Comparison of ENCODE assay signal across 8 cellular contexts in the genomic region with DNA sequence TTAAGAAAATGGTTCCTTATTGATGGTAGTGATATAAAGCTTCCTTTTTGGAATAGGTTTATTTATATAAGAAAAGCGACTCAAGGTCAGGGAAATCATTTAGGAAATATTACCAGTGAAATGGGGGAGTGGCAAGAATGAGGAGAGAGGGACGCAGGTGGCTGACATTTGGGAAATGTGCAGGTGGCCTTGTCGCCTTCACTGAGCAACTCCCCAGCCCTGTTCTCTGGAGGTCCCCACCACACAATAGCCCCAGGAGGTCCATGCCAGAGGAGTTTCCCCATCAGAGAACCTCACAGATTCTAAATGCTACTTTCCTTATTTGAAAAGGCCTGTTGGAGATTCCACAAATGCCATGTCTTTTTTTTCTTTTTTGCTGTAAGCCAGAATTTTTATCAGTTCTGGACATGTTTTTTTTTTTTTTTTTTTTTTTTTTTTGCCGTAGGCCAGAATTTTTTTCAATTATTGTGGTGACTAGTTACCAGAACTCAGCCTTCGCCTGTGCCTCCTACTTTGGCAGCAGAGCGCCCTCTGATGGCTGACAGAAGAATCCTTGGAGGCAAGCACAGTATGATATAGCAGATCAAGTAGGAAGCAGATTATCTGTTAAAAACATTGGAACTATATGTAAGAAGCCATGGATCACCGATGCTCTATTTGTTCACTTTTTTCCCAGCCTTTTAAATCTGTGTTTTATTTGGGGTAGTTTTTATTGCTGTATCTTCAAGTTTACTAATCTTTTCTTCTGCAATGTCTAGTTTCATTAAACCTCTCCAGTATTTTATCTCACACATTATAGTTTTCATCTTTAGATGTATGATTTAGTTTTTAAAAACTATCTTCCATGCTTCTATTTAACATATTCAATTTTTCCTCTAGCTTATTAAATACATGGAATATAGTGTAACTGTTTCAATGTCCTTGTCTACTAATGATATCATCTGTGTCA. TPM values are rescaled to one million over a fixed set of nuclear protein-coding genes. Genes with fewer than 3 reads are reported as not detected.
DNase-seq lines count a peak whose midpoint lies in the region; ATAC-seq lines count a peak whose summit lies in the region.

No MANE protein-coding gene starts in this region.

- ATAC-seq in HG03060 (IDR thresholded peaks at IDR 0.05; ENCODE audit: low read depth, unreplicated experiment): peak; percentile 46
- ATAC-seq in stimulated activated memory B cell treated with anti-CD40 and anti-IgM and Interleukin-4, amounts not matched to agents 10 μg/mL and 1 μg/mL and 100 μg/mL, for 72 hours: peak; percentile 82
- ATAC-seq in HG02588 (IDR thresholded peaks at IDR 0.05; ENCODE audit: unreplicated experiment): no peak

- H3K4me1 Mint-ChIP-seq in activated CD4-positive, alpha-beta T cell treated with anti-CD3 and anti-CD28 coated beads, Interleukin-2, amount 10 ng/mL, durations not matched to agents 24 days and 14 days: no peaks in the 10 kb centered on the region
- peaks cover 12% of the 10 kb centered on the region for H3K4me1 Mint-ChIP-seq in stimulated activated memory B cell treated with anti-CD40 and anti-IgM and Interleukin-4, amounts not matched to agents 10 μg/mL and 1 μg/mL and 100 μg/mL, for 72 hours

- peak; percentile 33 for DNase-seq in G401 (ENCODE audit: low spot score)
- peak; percentile 65 for DNase-seq in NCI-H460 (ENCODE audit: extremely low read depth, low read depth)
- peak; percentile 85 for DNase-seq in activated CD4-positive, alpha-beta T cell treated with anti-CD3 and anti-CD28 coated beads, Interleukin-2, amount 10 ng/mL, durations not matched to agents 24 days and 14 days
- peak; percentile 33 to 76 for DNase-seq in dermis microvascular lymphatic vessel endothelial cell (ENCODE audit: low read depth in 2 of 2)
- DNase-seq in medulla oblongata (ENCODE audit: extremely low spot score): peak; percentile 83

- intact Hi-C loops in activated CD4-positive, alpha-beta T cell treated with anti-CD3 and anti-CD28 coated beads, Interleukin-2, amount 10 ng/mL, durations not matched to agents 24 days and 14 days (cut with micrococcal nuclease): loop anchor here (1.0 kb wide), 2 partner anchors 111 to 323 kb away; no protein-coding TSS in a partner anchor

- H3K9me3 Mint-ChIP-seq in activated CD4-positive, alpha-beta T cell treated with anti-CD3 and anti-CD28 coated beads, Interleukin-2, amount 10 ng/mL, durations not matched to agents 24 days and 14 days: no peaks in the 10 kb centered on the region
- H3K9me3 Mint-ChIP-seq in stimulated activated memory B cell treated with anti-CD40 and anti-IgM and Interleukin-4, amounts not matched to agents 10 μg/mL and 1 μg/mL and 100 μg/mL, for 72 hours: no peaks in the 10 kb centered on the region

- H3K4me3 Mint-ChIP-seq in activated CD4-positive, alpha-beta T cell treated with anti-CD3 and anti-CD28 coated beads, Interleukin-2, amount 10 ng/mL, durations not matched to agents 24 days and 14 days: no peak overlapping the region
- H3K4me3 Mint-ChIP-seq in stimulated activated memory B cell treated with anti-CD40 and anti-IgM and Interleukin-4, amounts not matched to agents 10 μg/mL and 1 μg/mL and 100 μg/mL, for 72 hours: no peak overlapping the region

- in situ Hi-C loops in G401 (cut with HindIII; ENCODE audit: low sequenced_read_pairs): no loop called here

- no peak overlapping the region for H3K27ac Mint-ChIP-seq in activated CD4-positive, alpha-beta T cell treated with anti-CD3 and anti-CD28 coated beads, Interleukin-2, amount 10 ng/mL, durations not matched to agents 24 days and 14 days
- no peak overlapping the region for H3K27ac Mint-ChIP-seq in stimulated activated memory B cell treated with anti-CD40 and anti-IgM and Interleukin-4, amounts not matched to agents 10 μg/mL and 1 μg/mL and 100 μg/mL, for 72 hours

- H3K27me3 Mint-ChIP-seq in activated CD4-positive, alpha-beta T cell treated with anti-CD3 and anti-CD28 coated beads, Interleukin-2, amount 10 ng/mL, durations not matched to agents 24 days and 14 days: peaks cover 12% of the 10 kb centered on the region
- no peaks in the 10 kb centered on the region for H3K27me3 Mint-ChIP-seq in stimulated activated memory B cell treated with anti-CD40 and anti-IgM and Interleukin-4, amounts not matched to agents 10 μg/mL and 1 μg/mL and 100 μg/mL, for 72 hours

- no peaks in the 10 kb centered on the region for H3K36me3 Mint-ChIP-seq in activated CD4-positive, alpha-beta T cell treated with anti-CD3 and anti-CD28 coated beads, Interleukin-2, amount 10 ng/mL, durations not matched to agents 24 days and 14 days (ENCODE audit: low read depth)
- no peaks in the 10 kb centered on the region for H3K36me3 Mint-ChIP-seq in stimulated activated memory B cell treated with anti-CD40 and anti-IgM and Interleukin-4, amounts not matched to agents 10 μg/mL and 1 μg/mL and 100 μg/mL, for 72 hours

RNA-seq across cellular contexts. Expression of a gene that starts 18.6 kb away (rescaled TPM):
- not detected in 2 replicates for total RNA-seq in G401 (2014; rRNA removed; shearing (Covaris generic))
- total RNA-seq in NCI-H460 (2014; rRNA removed; shearing (Covaris generic)): not detected in 2 replicates
- not detected in 2 replicates for polyA plus RNA-seq in NCI-H460 (2014; cell fraction: nucleus; rRNA removed)
- total RNA-seq in activated CD4-positive, alpha-beta T cell treated with anti-CD3 and anti-CD28 coated beads, Interleukin-2, amount 10 ng/mL, durations not matched to agents 24 days and 14 days: not detected in 2 replicates
- not detected in 2 replicates for total RNA-seq in dermis microvascular lymphatic vessel endothelial cell

RNA-seq across cellular contexts. Expression of a gene that starts 36.0 kb away (rescaled TPM):
- not detected in 2 replicates for total RNA-seq in G401 (2014; rRNA removed; shearing (Covaris generic))
- total RNA-seq in NCI-H460 (2014; rRNA removed; shearing (Covaris generic)): not detected in 2 replicates
- polyA plus RNA-seq in NCI-H460 (2014; cell fraction: nucleus; rRNA removed): not detected in 2 replicates
- not detected in 2 replicates for total RNA-seq in activated CD4-positive, alpha-beta T cell treated with anti-CD3 and anti-CD28 coated beads, Interleukin-2, amount 10 ng/mL, durations not matched to agents 24 days and 14 days
- total RNA-seq in dermis microvascular lymphatic vessel endothelial cell: not detected in 2 replicates

Comparison
In these comparisons a context has a peak if more than half of its experiments do, and no peak if none do; other contexts are left out.
1. DNase-seq: peak in every context shown above with its lines; median percentile 85 in activated CD4-positive, alpha-beta T cell treated with anti-CD3 and anti-CD28 coated beads, Interleukin-2, amount 10 ng/mL, durations not matched to agents 24 days and 14 days; 83 in medulla oblongata; 65 in NCI-H460; 54 in dermis microvascular lymphatic vessel endothelial cell; 33 in G401.